ENCODE assay signal across 30 cellular contexts in the genomic region with DNA sequence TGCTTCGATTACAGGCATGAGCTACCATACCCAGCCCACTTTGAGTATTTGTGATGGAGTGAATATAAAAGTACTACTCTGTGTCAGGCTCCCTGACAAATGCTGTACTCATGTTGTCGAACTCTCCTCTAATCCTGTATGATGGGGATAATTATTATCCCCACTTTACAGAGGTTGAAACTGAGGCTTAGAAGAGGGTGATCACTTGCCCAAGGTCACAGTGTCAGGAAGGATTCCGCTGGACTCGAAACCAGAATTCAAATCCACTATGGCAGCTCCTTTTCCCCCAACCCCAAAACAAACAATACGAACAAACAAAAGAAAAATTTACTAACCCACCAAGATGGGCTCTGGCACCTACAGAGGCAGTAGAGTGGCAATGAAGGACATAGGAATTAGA. TPM values are rescaled to one million over a fixed set of nuclear protein-coding genes. Genes with fewer than 3 reads are reported as not detected.
A peak's percentile ranks its signal among the peaks of the same experiment; 100 is the strongest.
DNase-seq lines count a peak whose midpoint lies in the region; ATAC-seq, FAIRE-seq and TF ChIP-seq lines count a peak whose summit lies in the region.
"Had no signal": no experiment of that assay in that cellular context is flagged by ENCODE, and none has a peak within 500 bp of the region (broad histone marks: within the 10 kb centered on the region; RNA-seq: fewer than 3 reads in every experiment).

No MANE protein-coding gene starts in this region.

- no peak overlapping the region for H3K4me2 ChIP-seq in K562 (ENCODE audit: insufficient read depth, low read length)
- H3K4me2 ChIP-seq: SK-N-SH had no signal

- in situ Hi-C loops in K562 (cut with MboI): no loop called here

- peaks cover 3% of the 10 kb centered on the region for H3K9me1 ChIP-seq in K562 (ENCODE audit: control insufficient read depth, insufficient read depth, low read length)

- no peak for TF ChIP-seq CTCF in K562 (IDR thresholded peaks at IDR 0.05 in 2 of 3, conservative IDR thresholded peaks at IDR 0.05 in 1 of 3; ENCODE audit: insufficient read depth in 2 of 3, low read depth in 1 of 3, low read length in 3 of 3)

- no TSS peak for BruUV-seq in K562 (replicated peaks; lab: Mats Ljungman, UMichigan)

- TF ChIP-seq RAD21 in K562 (CRISPR knock-in tag; conservative IDR thresholded peaks at IDR 0.05 in 1 of 2, IDR thresholded peaks at IDR 0.05 in 1 of 2): no peak

- no peak overlapping the region for H3K9ac ChIP-seq in K562 (ENCODE audit: insufficient read depth in 1 of 2, low read depth in 2 of 2, low read length in 2 of 2)
- H3K9ac ChIP-seq: SK-N-SH had no signal

- no peaks in the 10 kb centered on the region for H3K36me3 ChIP-seq in CD8-positive, alpha-beta memory T cell (ENCODE audit: insufficient read depth, low read length)
- peaks cover 16% of the 10 kb centered on the region; the same call in 2 of the 3 replicates for H3K36me3 ChIP-seq in K562 (ENCODE audit: control insufficient read depth, insufficient read depth, low read length)
- H3K36me3 ChIP-seq: ovary had no signal

- intact Hi-C loops in activated CD4-positive, alpha-beta T cell treated with anti-CD3 and anti-CD28 coated beads, Interleukin-2, amount 10 ng/mL, durations not matched to agents 24 days and 14 days (cut with micrococcal nuclease): loop anchor here (5.0 to 10.0 kb wide), 2 partner anchors 317 to 460 kb away; partner anchors contain the start of genes DACT3 and IRF2BP1
- intact Hi-C loops in K562 (cut with micrococcal nuclease): no loop called here

- TF ChIP-seq POLR2A in K562 (conservative IDR thresholded peaks at IDR 0.05): no peak

- H3K27me3 Mint-ChIP-seq in activated CD4-positive, alpha-beta T cell treated with anti-CD3 and anti-CD28 coated beads, Interleukin-2, amount 10 ng/mL, durations not matched to agents 24 days and 14 days: peaks cover 25% of the 10 kb centered on the region
- peaks cover 5 to 12% of the 10 kb centered on the region in 2 donors for H3K27me3 Mint-ChIP-seq in CD8-positive, alpha-beta memory T cell
- peaks cover 3 to 6% of the 10 kb centered on the region in 2 donors for H3K27me3 Mint-ChIP-seq in natural killer cell treated with Interleukin-12 subunit alpha and Interleukin-12 subunit beta and Interleukin-15 and Interleukin-18, amount 100 ng/mL, for 72 hours
- H3K27me3 Mint-ChIP-seq: stimulated activated naive CD8-positive, alpha-beta T cell treated with anti-CD3 and anti-CD28 coated beads, Interleukin-15, Interleukin-2, amounts not matched to agents 100 ng/mL and 50 ng/mL, for 24 hours had no signal

- H3K9me3 ChIP-seq in CD8-positive, alpha-beta memory T cell (ENCODE audit: low read length): no peaks in the 10 kb centered on the region
- H3K9me3 ChIP-seq in K562 (replicated peaks; ENCODE audit: control insufficient read depth, insufficient read depth, low read depth, low read length): no peaks in the 10 kb centered on the region
- H3K9me3 ChIP-seq: esophagus squamous epithelium, gastroesophageal sphincter, lower lobe of right lung, ovary, SK-N-SH, tibial artery had no signal

- H3K79me2 ChIP-seq in K562 (ENCODE audit: control insufficient read depth, insufficient read depth, low read length): peaks cover 33% of the 10 kb centered on the region

- POLR2A ChIA-PET in CD8-positive, alpha-beta memory T cell (lab: Charles Lee): no interaction called here
- POLR2A ChIA-PET in K562 (lab: Yijun Ruan, JAX): no interaction called here

- H3K27me3 ChIP-seq in CD8-positive, alpha-beta memory T cell (ENCODE audit: insufficient read depth, low read length, poor library complexity, severe bottlenecking): no peaks in the 10 kb centered on the region
- peaks cover 0 to 22% of the 10 kb centered on the region in 2 experiments; a peak in 3 of 5 replicates for H3K27me3 ChIP-seq in K562 (ENCODE audit: control insufficient read depth in 2 of 2, insufficient read depth in 2 of 2, low read length in 2 of 2)
- H3K27me3 ChIP-seq: esophagus squamous epithelium, gastroesophageal sphincter, ovary, tibial artery had no signal

- peaks cover 5% of the 10 kb centered on the region; the same call in 1 of the 2 replicates for H4K20me1 ChIP-seq in K562 (replicated peaks; ENCODE audit: control insufficient read depth, insufficient read depth, low read length)

- no peak overlapping the region for H2AFZ ChIP-seq in K562 (ENCODE audit: low read depth, low read length)

- 48% methylated on average over 5 of the region's 5 CpGs for WGBS in K562 (ENCODE audit: insufficient coverage, low coverage, missing lambda C conversion rate)

- TF ChIP-seq EP300 in K562 (IDR thresholded peaks at IDR 0.05; ENCODE audit: low read length): no peak

- no peak overlapping the region for H3K27ac ChIP-seq in CD8-positive, alpha-beta memory T cell (ENCODE audit: low read depth, low read length)
- H3K27ac ChIP-seq in K562 (ENCODE audit: extremely low read depth, low read depth, low read length): no peak overlapping the region
- H3K27ac ChIP-seq: lower lobe of right lung, ovary, tibial artery had no signal

- H3K4me3 Mint-ChIP-seq in activated CD4-positive, alpha-beta T cell treated with anti-CD3 and anti-CD28 coated beads, Interleukin-2, amount 10 ng/mL, durations not matched to agents 24 days and 14 days: peak overlapping the region; percentile 93
- peak overlapping the region in 6 of 7 donors; percentile 90 to 97 (median 93) for H3K4me3 Mint-ChIP-seq in CD8-positive, alpha-beta memory T cell
- H3K4me3 Mint-ChIP-seq in natural killer cell treated with Interleukin-12 subunit alpha and Interleukin-12 subunit beta and Interleukin-15 and Interleukin-18, amount 100 ng/mL, for 72 hours: peak overlapping the region; percentile 96

- peaks cover 23% of the 10 kb centered on the region for H3K36me3 Mint-ChIP-seq in activated CD4-positive, alpha-beta T cell treated with anti-CD3 and anti-CD28 coated beads, Interleukin-2, amount 10 ng/mL, durations not matched to agents 24 days and 14 days (ENCODE audit: low read depth)
- H3K36me3 Mint-ChIP-seq in CD8-positive, alpha-beta memory T cell: peaks cover 0 to 10% (median 0%) of the 10 kb centered on the region in 3 donors
- no peaks in the 10 kb centered on the region for H3K36me3 Mint-ChIP-seq in natural killer cell treated with Interleukin-12 subunit alpha and Interleukin-12 subunit beta and Interleukin-15 and Interleukin-18, amount 100 ng/mL, for 72 hours

- no peak overlapping the region for H3K4me3 ChIP-seq in CD8-positive, alpha-beta memory T cell (ENCODE audit: low read length)
- no peak overlapping the region for H3K4me3 ChIP-seq in K562
- H3K4me3 ChIP-seq: esophagus squamous epithelium, gastroesophageal sphincter, lower lobe of right lung, ovary, tibial artery had no signal

- H3K4me1 Mint-ChIP-seq in activated CD4-positive, alpha-beta T cell treated with anti-CD3 and anti-CD28 coated beads, Interleukin-2, amount 10 ng/mL, durations not matched to agents 24 days and 14 days: peaks cover 35% of the 10 kb centered on the region
- peaks cover 36 to 46% (median 38%) of the 10 kb centered on the region in 3 donors for H3K4me1 Mint-ChIP-seq in CD8-positive, alpha-beta memory T cell
- H3K4me1 Mint-ChIP-seq in natural killer cell treated with Interleukin-12 subunit alpha and Interleukin-12 subunit beta and Interleukin-15 and Interleukin-18, amount 100 ng/mL, for 72 hours (ENCODE audit: low read depth in 2 of 2): peaks cover 32 to 37% of the 10 kb centered on the region in 2 donors

- H3K27ac Mint-ChIP-seq in activated CD4-positive, alpha-beta T cell treated with anti-CD3 and anti-CD28 coated beads, Interleukin-2, amount 10 ng/mL, durations not matched to agents 24 days and 14 days: no peak overlapping the region
- H3K27ac Mint-ChIP-seq in CD8-positive, alpha-beta memory T cell: peak overlapping the region in 4 of 8 donors; percentile 2 to 98 (median 46)
- H3K27ac Mint-ChIP-seq in natural killer cell treated with Interleukin-12 subunit alpha and Interleukin-12 subunit beta and Interleukin-15 and Interleukin-18, amount 100 ng/mL, for 72 hours: peak overlapping the region; percentile 16 to 95
- H3K27ac Mint-ChIP-seq: stimulated activated naive CD8-positive, alpha-beta T cell treated with anti-CD3 and anti-CD28 coated beads, Interleukin-15, Interleukin-2, amounts not matched to agents 100 ng/mL and 50 ng/mL, for 24 hours had no signal

- H3K4me1 ChIP-seq in CD8-positive, alpha-beta memory T cell (ENCODE audit: insufficient read depth, low read length): peaks cover 32% of the 10 kb centered on the region
- H3K4me1 ChIP-seq in K562 (replicated peaks in 1 of 2; ENCODE audit: control insufficient read depth in 2 of 2, insufficient read depth in 2 of 2, low read length in 2 of 2): peaks cover 22 to 26% of the 10 kb centered on the region in 2 experiments; a peak in 4 of 5 replicates

- no peak for DNase-seq in activated CD4-positive, alpha-beta T cell treated with anti-CD3 and anti-CD28 coated beads, Interleukin-2, amount 10 ng/mL, durations not matched to agents 24 days and 14 days
- DNase-seq in activated CD4-positive, alpha-beta T cell treated with anti-CD3 and anti-CD28 coated beads, Interleukin-2, amount 50 U/mL, for 1 hour: no peak
- no peak for DNase-seq in CD8-positive, alpha-beta memory T cell
- DNase-seq in K562 (ENCODE audit: extremely low read depth in 1 of 4, low spot score in 3 of 4) (no peak), NCI-H2171 (lab: John Stamatoyannopoulos, UW) (no peak)
- no peak for DNase-seq in natural killer cell treated with Interleukin-12 subunit alpha and Interleukin-12 subunit beta and Interleukin-15 and Interleukin-18, amount 100 ng/mL, for 72 hours (ENCODE audit: low spot score)
- DNase-seq: activated CD8-positive, alpha-beta memory T cell treated with anti-CD3 and anti-CD28 coated beads, Interleukin-2, amount 50 U/mL, for 48 hours; activated naive CD4-positive, alpha-beta T cell; effector CD8-positive, alpha-beta T cell; esophagus squamous epithelium; kidney; lower lobe of right lung; NCI-H1092 treated with DMSO at 0.1 percent for 48 hours; NCI-H2029; NCI-H226; NCI-H748 treated with DMSO at 0.1 percent for 48 hours; ovary; SK-N-SH; stimulated activated CD4-positive, alpha-beta T cell treated with anti-CD3 and anti-CD28 coated beads, Interleukin-12 subunit alpha, Interleukin-12 subunit beta, amount 100 ng/mL, for 4 hours; stimulated activated CD4-positive, alpha-beta T cell treated with anti-CD3 and anti-CD28 coated beads, Interleukin-4, amount 100 ng/mL, for 4 hours; tibial artery had no signal

- no peak for ATAC-seq in K562
- no peak for ATAC-seq in natural killer cell treated with Interleukin-12 subunit alpha and Interleukin-12 subunit beta and Interleukin-15 and Interleukin-18, amount 100 ng/mL, for 72 hours
- no peak for ATAC-seq in GM21381 (IDR thresholded peaks at IDR 0.05; ENCODE audit: unreplicated experiment)
- no peak for ATAC-seq in HG03442 (IDR thresholded peaks at IDR 0.05; ENCODE audit: unreplicated experiment)
- ATAC-seq: gastroesophageal sphincter, lower lobe of right lung, right cardiac atrium had no signal

- H3K9me3 Mint-ChIP-seq in activated CD4-positive, alpha-beta T cell treated with anti-CD3 and anti-CD28 coated beads, Interleukin-2, amount 10 ng/mL, durations not matched to agents 24 days and 14 days: no peaks in the 10 kb centered on the region
- H3K9me3 Mint-ChIP-seq in CD8-positive, alpha-beta memory T cell: no peaks in the 10 kb centered on the region
- H3K9me3 Mint-ChIP-seq in natural killer cell treated with Interleukin-12 subunit alpha and Interleukin-12 subunit beta and Interleukin-15 and Interleukin-18, amount 100 ng/mL, for 72 hours: no peaks in the 10 kb centered on the region
- H3K9me3 Mint-ChIP-seq: stimulated activated naive CD8-positive, alpha-beta T cell treated with anti-CD3 and anti-CD28 coated beads, Interleukin-15, Interleukin-2, amounts not matched to agents 100 ng/mL and 50 ng/mL, for 24 hours had no signal

- CTCF ChIA-PET in CD8-positive, alpha-beta memory T cell (lab: Charles Lee): no interaction called here
- CTCF ChIA-PET in K562 (lab: Yijun Ruan, JAX; ENCODE audit: low intra/inter-chr PET ratio): no interaction called here

- FAIRE-seq in K562 (lab: Jason Lieb, UNC): no peak
- FAIRE-seq: astrocyte, kidney, TTC549 had no signal

RNA-seq across cellular contexts. Expression of gene PPP5C, which starts 1.7 kb away (rescaled TPM):
- total RNA-seq in activated CD4-positive, alpha-beta T cell treated with anti-CD3 and anti-CD28 coated beads, Interleukin-2, amount 10 ng/mL, durations not matched to agents 24 days and 14 days: 160 and 169 TPM in 2 replicates
- total RNA-seq in CD8-positive, alpha-beta memory T cell: 100 to 1,000 TPM; 124 TPM
- polyA plus RNA-seq in CD8-positive, alpha-beta memory T cell: 38.7 TPM
- 203 and 276 TPM in 2 replicates for total RNA-seq in K562 (2011; cell fraction: chromatin; rRNA removed; ENCODE audit: low replicate concordance)
- total RNA-seq in K562 (2011; cell fraction: nucleolus; rRNA removed): 178 and 192 TPM in 2 replicates
- 188 and 196 TPM in 2 replicates for total RNA-seq in K562 (2011; cell fraction: nucleoplasm; rRNA removed)
- total RNA-seq in K562 (2014; rRNA removed): 109 and 143 TPM in 2 replicates
- total RNA-seq in K562 (2014; rRNA removed; fragmentation: Illumina TruSeq; extraction: Trizol): 60.3 and 69.4 TPM in 2 replicates
- 86.3 and 88.6 TPM in 2 replicates for total RNA-seq in K562 (2015; rRNA removed; fragmentation: Illumina TruSeq; extraction: Trizol)
- total RNA-seq in K562 (2021): 99.9 and 108 TPM in 2 replicates
- polyA plus RNA-seq in K562 (2011; rRNA removed): 131 and 136 TPM in 2 replicates
- 165 and 193 TPM in 2 replicates for polyA plus RNA-seq in K562 (2011; cell fraction: cytosol; rRNA removed)
- 282 and 334 TPM in 2 replicates for polyA plus RNA-seq in K562 (2011; cell fraction: nucleus; rRNA removed)
- polyA plus RNA-seq in K562 (2012): 81.0 and 88.2 TPM in 2 replicates
- polyA plus RNA-seq in K562 (2014; fragmentation: Illumina TruSeq; extraction: Trizol): 163 and 166 TPM in 2 replicates
- 1 to 10 TPM; 1.9 to 4.9 TPM for polyA plus RNA-seq in K562 (2014; fragmentation: Nextera tagmentation; extraction: Ambion mirVana)
- polyA plus RNA-seq in K562 (2014; rRNA removed): 134 and 145 TPM in 2 replicates
- polyA minus RNA-seq in K562 (2011; rRNA and poly(A)+ RNA removed): 119 and 149 TPM in 2 replicates
- polyA minus RNA-seq in K562 (2011; cell fraction: cytosol; rRNA and poly(A)+ RNA removed): 72.9 and 88.8 TPM in 2 replicates
- polyA minus RNA-seq in K562 (2011; cell fraction: nucleus; rRNA and poly(A)+ RNA removed): 84.4 and 101 TPM in 2 replicates
- 100 to 1,000 TPM in 1 of 2 donors, 10 to 100 TPM in 1; 87.4 to 153 TPM for total RNA-seq in natural killer cell treated with Interleukin-12 subunit alpha and Interleukin-12 subunit beta and Interleukin-15 and Interleukin-18, amount 100 ng/mL, for 72 hours

RNA-seq across cellular contexts. Expression of gene HIF3A, which starts 48.3 kb away (rescaled TPM):
- not detected in 2 replicates for total RNA-seq in activated CD4-positive, alpha-beta T cell treated with anti-CD3 and anti-CD28 coated beads, Interleukin-2, amount 10 ng/mL, durations not matched to agents 24 days and 14 days
- not detected for total RNA-seq in CD8-positive, alpha-beta memory T cell
- polyA plus RNA-seq in CD8-positive, alpha-beta memory T cell: not detected
- total RNA-seq in K562 (2011; cell fraction: chromatin; rRNA removed; ENCODE audit: low replicate concordance): not detected in 2 replicates
- total RNA-seq in K562 (2011; cell fraction: nucleolus; rRNA removed): not detected in 2 replicates
- total RNA-seq in K562 (2011; cell fraction: nucleoplasm; rRNA removed): not detected in 2 replicates
- total RNA-seq in K562 (2014; rRNA removed) (not detected in 2 replicates), K562 (2014; rRNA removed; fragmentation: Illumina TruSeq; extraction: Trizol) (not detected in 2 replicates), K562 (2015; rRNA removed; fragmentation: Illumina TruSeq; extraction: Trizol) (not detected in 2 replicates), K562 (2021) (0.29 TPM in 1 of 2 replicates, not detected in the other)
- polyA plus RNA-seq in K562 (2011; rRNA removed) (not detected in 2 replicates), K562 (2014; fragmentation: Illumina TruSeq; extraction: Trizol) (not detected in 2 replicates), K562 (2014; fragmentation: Nextera tagmentation; extraction: Ambion mirVana) (not detected), K562 (2014; rRNA removed) (not detected in 2 replicates)
- polyA plus RNA-seq in K562 (2011; cell fraction: cytosol; rRNA removed): 0.09 TPM in 1 of 2 replicates, not detected in the other
- not detected in 2 replicates for polyA plus RNA-seq in K562 (2011; cell fraction: nucleus; rRNA removed)
- 0.04 TPM in 1 of 2 replicates, not detected in the other for polyA plus RNA-seq in K562 (2012)
- not detected in 2 replicates for polyA minus RNA-seq in K562 (2011; rRNA and poly(A)+ RNA removed)
- not detected in 2 replicates for polyA minus RNA-seq in K562 (2011; cell fraction: cytosol; rRNA and poly(A)+ RNA removed)
- polyA minus RNA-seq in K562 (2011; cell fraction: nucleus; rRNA and poly(A)+ RNA removed): not detected in 2 replicates
- not detected for total RNA-seq in natural killer cell treated with Interleukin-12 subunit alpha and Interleukin-12 subunit beta and Interleukin-15 and Interleukin-18, amount 100 ng/mL, for 72 hours
- total RNA-seq: A172, Daoy had no signal
